ENCODE assay signal across 17 cellular contexts in the genomic region with DNA sequence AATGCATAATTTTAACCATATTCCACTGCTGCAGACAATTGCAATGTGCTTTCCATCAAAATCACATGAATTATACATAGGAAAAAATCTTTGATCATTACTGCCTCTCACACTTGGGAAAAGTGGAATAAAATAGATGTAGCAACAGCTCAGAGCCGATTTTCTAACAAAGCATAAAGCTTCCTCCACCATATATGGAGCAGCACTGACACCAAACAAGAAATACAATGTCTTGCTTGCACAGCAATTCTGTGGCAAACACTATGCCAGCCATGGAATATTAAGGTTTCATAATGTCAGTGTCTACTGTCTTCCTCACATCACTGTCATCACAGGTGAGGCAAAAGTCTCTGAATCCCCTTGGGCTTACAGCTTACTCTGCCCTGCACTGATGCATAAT.
"Had no signal": no experiment of that assay in that cellular context is flagged by ENCODE, and none has a peak within 500 bp of the region (broad histone marks: within the 10 kb centered on the region; RNA-seq: fewer than 3 reads in every experiment).

No MANE protein-coding gene starts in this region.

- H3K4me3 ChIP-seq: coronary artery, lung, mucosa of descending colon, neural progenitor cell, right atrium auricular region, sigmoid colon, stomach, thyroid gland, vagina had no signal

- H3K9me3 ChIP-seq: mucosa of descending colon, right atrium auricular region, sigmoid colon, stomach, thyroid gland, vagina had no signal

- H3K27me3 ChIP-seq: neural progenitor cell, right atrium auricular region, sigmoid colon, stomach, thyroid gland, vagina had no signal

- H3K9ac ChIP-seq: neural progenitor cell, parathyroid adenoma had no signal

- H3K36me3 ChIP-seq: neural progenitor cell, right atrium auricular region, sigmoid colon, stomach, thyroid gland, vagina had no signal

- H3K4me1 ChIP-seq: neural progenitor cell, parathyroid adenoma, right atrium auricular region, stomach, vagina had no signal

- H3K4me2 ChIP-seq: neural progenitor cell had no signal

- DNase-seq: effector memory CD8-positive, alpha-beta T cell; left ventricle myocardium superior; mucosa of descending colon; naive B cell; sigmoid colon; stimulated activated CD4-positive, alpha-beta T cell treated with anti-CD3 and anti-CD28 coated beads, Interleukin-2, amount 100 ng/mL, for 24 hours; stimulated activated CD4-positive, alpha-beta T cell treated with anti-CD3 and anti-CD28 coated beads, Interleukin-4, amount 100 ng/mL, for 24 hours; stimulated activated naive CD4-positive, alpha-beta T cell treated with Interleukin-2 at 50 U/mL for 16 hours; stomach; thyroid gland; trophoblast cell had no signal

- H3K27ac ChIP-seq: coronary artery, neural progenitor cell, parathyroid adenoma, right atrium auricular region, sigmoid colon, stomach, thyroid gland, vagina had no signal

- H3K79me2 ChIP-seq: parathyroid adenoma had no signal
